In the genomic region with DNA sequence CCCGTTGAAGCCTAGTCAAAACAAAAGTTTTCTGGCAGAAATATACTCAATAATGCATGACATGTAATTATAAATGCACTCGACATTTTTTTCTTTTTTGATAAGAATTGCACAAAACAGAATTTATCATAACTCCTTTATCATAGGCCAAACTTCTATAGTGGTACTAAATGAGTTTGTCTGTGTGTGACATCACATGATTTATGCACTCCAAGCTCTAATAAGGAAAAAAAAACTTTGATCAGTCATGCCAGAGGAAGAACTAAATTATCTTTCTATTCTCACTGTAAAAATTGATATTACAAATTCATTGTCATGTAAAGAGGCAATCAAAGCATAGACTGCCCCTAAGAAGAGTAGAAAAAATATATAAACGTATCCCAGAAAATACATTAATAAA, we compare ENCODE assay signal across 33 cellular contexts.
DNase-seq lines count a peak whose midpoint lies in the region; ATAC-seq, FAIRE-seq and TF ChIP-seq lines count a peak whose summit lies in the region.
"Had no signal": no experiment of that assay in that cellular context is flagged by ENCODE, and none has a peak within 500 bp of the region (broad histone marks: within the 10 kb centered on the region; RNA-seq: fewer than 3 reads in every experiment).

No MANE protein-coding gene starts in this region.

- H3K9me3 ChIP-seq in K562 (replicated peaks; ENCODE audit: control insufficient read depth, insufficient read depth, low read depth, low read length) (no peaks in the 10 kb centered on the region), parathyroid adenoma (ENCODE audit: control insufficient read depth, low read length) (no peaks in the 10 kb centered on the region)
- H3K9me3 ChIP-seq: A549; BE2C; BLaER1; BLaER1 treated with 17β-estradiol and CSF1 and Interleukin-3, amounts not matched to agents 10 nM and 100 nM had no signal

- FAIRE-seq in K562 (lab: Jason Lieb, UNC) = no peak
- FAIRE-seq: A204.1, A549, D721Med had no signal

- H3K27me3 ChIP-seq in K562 (ENCODE audit: control insufficient read depth in 2 of 2, insufficient read depth in 2 of 2, low read length in 2 of 2) = no peaks in the 10 kb centered on the region
- no peaks in the 10 kb centered on the region for H3K27me3 ChIP-seq in parathyroid adenoma (ENCODE audit: control insufficient read depth, insufficient read depth, low read length)
- H3K27me3 ChIP-seq: BE2C; BLaER1; BLaER1 treated with 17β-estradiol and CSF1 and Interleukin-3, amounts not matched to agents 10 nM and 100 nM had no signal

- TF ChIP-seq POLR2A in K562 (conservative IDR thresholded peaks at IDR 0.05) = no peak

- intact Hi-C loops in K562 (cut with micrococcal nuclease) = no loop called here

- in situ Hi-C loops in K562 (cut with MboI) = no loop called here

- ATAC-seq in K562 (no peak), HG03108 (IDR thresholded peaks at IDR 0.05; ENCODE audit: unreplicated experiment) (no peak), GM18909 (IDR thresholded peaks at IDR 0.05; ENCODE audit: poor library complexity, unreplicated experiment) (no peak)
- ATAC-seq: A549; CD8-positive, alpha-beta T cell had no signal

- POLR2A ChIA-PET in HEK293T (lab: Yijun Ruan, JAX) = no interaction called here
- POLR2A ChIA-PET in K562 (lab: Yijun Ruan, JAX) = no interaction called here

- H3K79me2 ChIP-seq in K562 (ENCODE audit: control insufficient read depth, insufficient read depth, low read length) (no peaks in the 10 kb centered on the region), parathyroid adenoma (no peaks in the 10 kb centered on the region)

- H3K9me1 ChIP-seq in K562 (ENCODE audit: control insufficient read depth, insufficient read depth, low read length) = no peaks in the 10 kb centered on the region

- H3K27ac ChIP-seq in K562 (ENCODE audit: extremely low read depth, low read depth, low read length) (no peak overlapping the region), parathyroid adenoma (peak overlapping the region; percentile 11)
- H3K27ac ChIP-seq: 22Rv1; A549; BLaER1; BLaER1 treated with 17β-estradiol and CSF1 and Interleukin-3, amounts not matched to agents 10 nM and 100 nM; C4-2B had no signal

- peaks cover 0 to 6% of the 10 kb centered on the region in 2 experiments; a peak in 2 of 5 replicates for H3K4me1 ChIP-seq in K562 (replicated peaks in 1 of 2; ENCODE audit: control insufficient read depth in 2 of 2, insufficient read depth in 2 of 2, low read length in 2 of 2)
- H3K4me1 ChIP-seq in parathyroid adenoma = peaks cover 15% of the 10 kb centered on the region
- H3K4me1 ChIP-seq: BE2C, BLaER1 had no signal

- H3K4me3 ChIP-seq in K562 = no peak overlapping the region
- no peak overlapping the region for H3K4me3 ChIP-seq in parathyroid adenoma (ENCODE audit: low read depth, low read length)
- H3K4me3 ChIP-seq: A549; BLaER1; BLaER1 treated with 17β-estradiol and CSF1 and Interleukin-3, amounts not matched to agents 10 nM and 100 nM had no signal

- no peak for DNase-seq in HEK293T (ENCODE audit: extremely low spot score)
- no peak for DNase-seq in K562 (ENCODE audit: extremely low read depth in 1 of 4, low spot score in 3 of 4)
- no peak for DNase-seq in activated CD4-positive, CD25-positive, alpha-beta regulatory T cell treated with anti-CD3 and anti-CD28 coated beads, Interleukin-2, amount 50 U/mL, for 72 hours
- DNase-seq: 8988T; ACHN; AML-193; BE2C; C1 segment of cervical spinal cord; Caco-2; Calu3; CD4-positive, alpha-beta memory T cell; CD4-positive, alpha-beta T cell; CD4-positive, CD25-positive, alpha-beta regulatory T cell; CD8-positive, alpha-beta memory T cell; CD8-positive, alpha-beta T cell; COR-L47; DMS 273 treated with DMSO at 0.1 percent for 48 hours; DMS153; DMS53; DMS79; DMS79 treated with DMSO at 0.1 percent for 48 hours; DND-41; EL had no signal

- H4K20me1 ChIP-seq in K562 (replicated peaks; ENCODE audit: control insufficient read depth, insufficient read depth, low read length) = no peaks in the 10 kb centered on the region
- H4K20me1 ChIP-seq: BLaER1; BLaER1 treated with 17β-estradiol and CSF1 and Interleukin-3, amounts not matched to agents 10 nM and 100 nM had no signal

- BruUV-seq in K562 (replicated peaks; lab: Mats Ljungman, UMichigan) = no TSS peak

- 23% methylated on average over 3 of the region's 3 CpGs for WGBS in K562 (ENCODE audit: insufficient coverage, low coverage, missing lambda C conversion rate)

- CTCF ChIA-PET in HEK293T (lab: Yijun Ruan, JAX) (no interaction called here), K562 (lab: Yijun Ruan, JAX; ENCODE audit: low intra/inter-chr PET ratio) (no interaction called here)

- TF ChIP-seq CTCF in K562 (IDR thresholded peaks at IDR 0.05 in 2 of 3, conservative IDR thresholded peaks at IDR 0.05 in 1 of 3; ENCODE audit: insufficient read depth in 2 of 3, low read depth in 1 of 3, low read length in 3 of 3) (no peak), parathyroid adenoma (IDR thresholded peaks at IDR 0.05) (no peak)

- H2AFZ ChIP-seq in K562 (ENCODE audit: low read depth, low read length) (0 out of 2 replicates have a peak overlapping the region, but pooled peaks have one; percentile 68), parathyroid adenoma (no peak overlapping the region)

- no peak overlapping the region for H3K4me2 ChIP-seq in K562 (ENCODE audit: insufficient read depth, low read length)
- no peak overlapping the region for H3K4me2 ChIP-seq in parathyroid adenoma (ENCODE audit: low read length)
- H3K4me2 ChIP-seq: A549; BLaER1; BLaER1 treated with 17β-estradiol and CSF1 and Interleukin-3, amounts not matched to agents 10 nM and 100 nM had no signal

- no peak for TF ChIP-seq RAD21 in K562 (CRISPR knock-in tag; conservative IDR thresholded peaks at IDR 0.05 in 1 of 2, IDR thresholded peaks at IDR 0.05 in 1 of 2)

- H3K36me3 ChIP-seq in K562 (ENCODE audit: control insufficient read depth, insufficient read depth, low read length) = no peaks in the 10 kb centered on the region
- H3K36me3 ChIP-seq in parathyroid adenoma (ENCODE audit: control insufficient read depth, insufficient read depth, low read length) = no peaks in the 10 kb centered on the region
- H3K36me3 ChIP-seq: BE2C; BLaER1; BLaER1 treated with 17β-estradiol and CSF1 and Interleukin-3, amounts not matched to agents 10 nM and 100 nM had no signal

- H3K9ac ChIP-seq in K562 (ENCODE audit: insufficient read depth in 1 of 2, low read depth in 2 of 2, low read length in 2 of 2) (no peak overlapping the region), parathyroid adenoma (no peak overlapping the region)
- H3K9ac ChIP-seq: BLaER1; BLaER1 treated with 17β-estradiol and CSF1 and Interleukin-3, amounts not matched to agents 10 nM and 100 nM had no signal

- no peak for TF ChIP-seq EP300 in K562 (IDR thresholded peaks at IDR 0.05; ENCODE audit: low read length)

TF ChIP-seq in HEK293T, 16 proteins besides CTCF, POLR2A, EP300 and RAD21:
- TF ChIP-seq, protein P1, sequence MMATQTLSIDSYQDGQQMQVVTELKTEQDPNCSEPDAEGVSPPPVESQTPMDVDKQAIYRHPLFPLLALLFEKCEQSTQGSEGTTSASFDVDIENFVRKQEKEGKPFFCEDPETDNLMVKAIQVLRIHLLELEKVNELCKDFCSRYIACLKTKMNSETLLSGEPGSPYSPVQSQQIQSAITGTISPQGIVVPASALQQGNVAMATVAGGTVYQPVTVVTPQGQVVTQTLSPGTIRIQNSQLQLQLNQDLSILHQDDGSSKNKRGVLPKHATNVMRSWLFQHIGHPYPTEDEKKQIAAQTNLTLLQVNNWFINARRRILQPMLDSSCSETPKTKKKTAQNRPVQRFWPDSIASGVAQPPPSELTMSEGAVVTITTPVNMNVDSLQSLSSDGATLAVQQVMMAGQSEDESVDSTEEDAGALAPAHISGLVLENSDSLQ (IDR thresholded peaks at IDR 0.05) = 0 out of 2 replicates have a peak, but pooled peaks have one; percentile 9
- TF ChIP-seq ZNF384 (IDR thresholded peaks at IDR 0.05) = no peak

TF ChIP-seq in K562, 482 proteins besides CTCF, POLR2A, EP300 and RAD21 (continues in another document):
- TF ChIP-seq MEIS2 (IDR thresholded peaks at IDR 0.05; ENCODE audit: partially characterized antibody) = peak; percentile 60
- TF ChIP-seq, protein P2, sequence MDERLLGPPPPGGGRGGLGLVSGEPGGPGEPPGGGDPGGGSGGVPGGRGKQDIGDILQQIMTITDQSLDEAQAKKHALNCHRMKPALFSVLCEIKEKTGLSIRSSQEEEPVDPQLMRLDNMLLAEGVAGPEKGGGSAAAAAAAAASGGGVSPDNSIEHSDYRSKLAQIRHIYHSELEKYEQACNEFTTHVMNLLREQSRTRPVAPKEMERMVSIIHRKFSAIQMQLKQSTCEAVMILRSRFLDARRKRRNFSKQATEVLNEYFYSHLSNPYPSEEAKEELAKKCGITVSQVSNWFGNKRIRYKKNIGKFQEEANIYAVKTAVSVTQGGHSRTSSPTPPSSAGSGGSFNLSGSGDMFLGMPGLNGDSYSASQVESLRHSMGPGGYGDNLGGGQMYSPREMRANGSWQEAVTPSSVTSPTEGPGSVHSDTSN (CRISPR knock-in tag; IDR thresholded peaks at IDR 0.05; ENCODE audit: low read depth) = no peak
- TF ChIP-seq, protein P2 (tag; conservative IDR thresholded peaks at IDR 0.05; ENCODE audit: low read depth) = peak; percentile 52; the same call in 1 of the 2 replicates
